ENCODE assay signal across 19 cellular contexts in genomic region chr10:69097729-69098128, GRCh38. TPM values are rescaled to one million over a fixed set of nuclear protein-coding genes. Genes with fewer than 3 reads are reported as not detected.
DNase-seq lines count a peak whose midpoint lies in the region; ATAC-seq and TF ChIP-seq lines count a peak whose summit lies in the region.
"Had no signal": no experiment of that assay in that cellular context is flagged by ENCODE, and none has a peak within 500 bp of the region (broad histone marks: within the 10 kb centered on the region; RNA-seq: fewer than 3 reads in every experiment).

No MANE protein-coding gene starts in this region.

- CTCF ChIA-PET in activated CD4-positive, alpha-beta T cell treated with anti-CD3 and anti-CD28 coated beads for 36 hours (lab: Charles Lee) = interaction anchor here (0.7 kb wide), 1 partner anchor 207 kb away, joined by 3 read pairs; no protein-coding TSS in a partner anchor
- CTCF ChIA-PET in activated CD4-positive, alpha-beta T cell treated with anti-CD3 and anti-CD28 coated beads, Interleukin-2, amount 10 ng/mL, durations not matched to agents 7 days and 5 days (lab: Charles Lee) = interaction anchor here (1.5 kb wide), 1 partner anchor 93 kb away, joined by 4 read pairs; no protein-coding TSS in a partner anchor
- CTCF ChIA-PET in T-cell (lab: Charles Lee) = interaction anchor here in 1 of 2 donors (0.9 to 7.9 kb wide), 2 partner anchors 17 to 92 kb away, joined by 3 to 98 read pairs; no protein-coding TSS in a partner anchor
- CTCF ChIA-PET in MCF 10A (lab: Yijun Ruan, JAX) = interaction anchor here (0.7 to 1.5 kb wide), 2 partner anchors 24 to 721 kb away, joined by 3 to 6 read pairs; no protein-coding TSS in a partner anchor

- POLR2A ChIA-PET in activated CD4-positive, alpha-beta T cell treated with anti-CD3 and anti-CD28 coated beads for 36 hours (lab: Charles Lee) = interaction anchor here (0.9 to 1.7 kb wide), 2 partner anchors 93 to 110 kb away, joined by 5 read pairs; no protein-coding TSS in a partner anchor
- POLR2A ChIA-PET in activated CD4-positive, alpha-beta T cell treated with anti-CD3 and anti-CD28 coated beads, Interleukin-2, amount 10 ng/mL, durations not matched to agents 7 days and 5 days (lab: Charles Lee) = no interaction called here
- POLR2A ChIA-PET in T-cell (lab: Charles Lee) (interaction anchor here in 1 of 2 donors (0.5 kb wide), 1 partner anchor 113 kb away, joined by 3 read pairs; no protein-coding TSS in a partner anchor), MCF 10A (lab: Yijun Ruan, JAX) (interaction anchor here (1.5 kb wide), 1 partner anchor 24 kb away, joined by 5 read pairs; no protein-coding TSS in a partner anchor)
- POLR2A ChIA-PET in naive thymus-derived CD8-positive, alpha-beta T cell (lab: Charles Lee) = no interaction called here

- peaks cover 60% of the 10 kb centered on the region for H3K4me1 Mint-ChIP-seq in activated CD4-positive, alpha-beta T cell treated with anti-CD3 and anti-CD28 coated beads for 36 hours
- H3K4me1 Mint-ChIP-seq in activated CD4-positive, alpha-beta T cell treated with anti-CD3 and anti-CD28 coated beads, Interleukin-2, amount 10 ng/mL, durations not matched to agents 7 days and 5 days = peaks cover 50% of the 10 kb centered on the region
- H3K4me1 Mint-ChIP-seq in T-cell = peaks cover 43 to 64% (median 59%) of the 10 kb centered on the region in 3 donors
- peaks cover 53% of the 10 kb centered on the region for H3K4me1 Mint-ChIP-seq in central memory CD8-positive, alpha-beta T cell
- H3K4me1 Mint-ChIP-seq in immature natural killer cell = peaks cover 81 to 94% of the 10 kb centered on the region in 2 donors
- peaks cover 22 to 68% (median 35%) of the 10 kb centered on the region in 4 donors for H3K4me1 Mint-ChIP-seq in naive thymus-derived CD8-positive, alpha-beta T cell
- H3K4me1 Mint-ChIP-seq in MCF 10A (ENCODE audit: insufficient read depth, unreplicated experiment) = peaks cover 7% of the 10 kb centered on the region

- peaks cover 62% of the 10 kb centered on the region for H3K36me3 Mint-ChIP-seq in activated CD4-positive, alpha-beta T cell treated with anti-CD3 and anti-CD28 coated beads for 36 hours (ENCODE audit: low read depth)
- peaks cover 42% of the 10 kb centered on the region for H3K36me3 Mint-ChIP-seq in activated CD4-positive, alpha-beta T cell treated with anti-CD3 and anti-CD28 coated beads, Interleukin-2, amount 10 ng/mL, durations not matched to agents 7 days and 5 days (ENCODE audit: low read depth)
- H3K36me3 Mint-ChIP-seq in T-cell = peaks cover 36% of the 10 kb centered on the region
- H3K36me3 Mint-ChIP-seq in central memory CD8-positive, alpha-beta T cell (ENCODE audit: insufficient read depth) = peaks cover 70% of the 10 kb centered on the region
- peaks cover 8 to 26% (median 24%) of the 10 kb centered on the region in 3 donors for H3K36me3 Mint-ChIP-seq in immature natural killer cell
- H3K36me3 Mint-ChIP-seq in naive thymus-derived CD8-positive, alpha-beta T cell = peaks cover 0 to 60% (median 6%) of the 10 kb centered on the region in 3 donors
- peaks cover 10% of the 10 kb centered on the region for H3K36me3 Mint-ChIP-seq in MCF 10A (ENCODE audit: insufficient read depth, unreplicated experiment)

- no peaks in the 10 kb centered on the region for H3K9me3 Mint-ChIP-seq in activated CD4-positive, alpha-beta T cell treated with anti-CD3 and anti-CD28 coated beads for 36 hours (ENCODE audit: low read depth)
- no peaks in the 10 kb centered on the region for H3K9me3 Mint-ChIP-seq in activated CD4-positive, alpha-beta T cell treated with anti-CD3 and anti-CD28 coated beads, Interleukin-2, amount 10 ng/mL, durations not matched to agents 7 days and 5 days
- no peaks in the 10 kb centered on the region for H3K9me3 Mint-ChIP-seq in T-cell
- no peaks in the 10 kb centered on the region for H3K9me3 Mint-ChIP-seq in central memory CD8-positive, alpha-beta T cell
- no peaks in the 10 kb centered on the region for H3K9me3 Mint-ChIP-seq in immature natural killer cell
- no peaks in the 10 kb centered on the region for H3K9me3 Mint-ChIP-seq in naive thymus-derived CD8-positive, alpha-beta T cell
- H3K9me3 Mint-ChIP-seq in MCF 10A (ENCODE audit: unreplicated experiment) = no peaks in the 10 kb centered on the region

- TF ChIP-seq CTCF in MCF 10A (IDR thresholded peaks at IDR 0.05; ENCODE audit: unreplicated experiment) = no peak

- BruUV-seq in MCF 10A (replicated peaks; lab: Mats Ljungman, UMichigan) = no TSS peak

- peak overlapping the region; percentile 28 for H3K27ac Mint-ChIP-seq in activated CD4-positive, alpha-beta T cell treated with anti-CD3 and anti-CD28 coated beads for 36 hours
- no peak overlapping the region for H3K27ac Mint-ChIP-seq in activated CD4-positive, alpha-beta T cell treated with anti-CD3 and anti-CD28 coated beads, Interleukin-2, amount 10 ng/mL, durations not matched to agents 7 days and 5 days
- H3K27ac Mint-ChIP-seq in T-cell (peak overlapping the region; percentile 39 to 50), immature natural killer cell (peak overlapping the region; percentile 60 to 90 (median 84)), MCF 10A (ENCODE audit: low read depth, unreplicated experiment) (no peak overlapping the region)
- peak overlapping the region; percentile 7 for H3K27ac Mint-ChIP-seq in central memory CD8-positive, alpha-beta T cell (ENCODE audit: low read depth)
- H3K27ac Mint-ChIP-seq in naive thymus-derived CD8-positive, alpha-beta T cell = peak overlapping the region in 3 of 10 donors; percentile 2 to 26 (median 22)

- H3K27me3 Mint-ChIP-seq in activated CD4-positive, alpha-beta T cell treated with anti-CD3 and anti-CD28 coated beads for 36 hours = no peaks in the 10 kb centered on the region
- no peaks in the 10 kb centered on the region for H3K27me3 Mint-ChIP-seq in activated CD4-positive, alpha-beta T cell treated with anti-CD3 and anti-CD28 coated beads, Interleukin-2, amount 10 ng/mL, durations not matched to agents 7 days and 5 days
- H3K27me3 Mint-ChIP-seq in T-cell (no peaks in the 10 kb centered on the region), immature natural killer cell (ENCODE audit: low read depth in 3 of 3) (peaks cover 8 to 26% (median 16%) of the 10 kb centered on the region in 3 donors), MCF 10A (ENCODE audit: insufficient read depth, unreplicated experiment) (no peaks in the 10 kb centered on the region)
- H3K27me3 Mint-ChIP-seq in central memory CD8-positive, alpha-beta T cell = no peaks in the 10 kb centered on the region
- no peaks in the 10 kb centered on the region for H3K27me3 Mint-ChIP-seq in naive thymus-derived CD8-positive, alpha-beta T cell

- no peak overlapping the region for H3K4me3 Mint-ChIP-seq in activated CD4-positive, alpha-beta T cell treated with anti-CD3 and anti-CD28 coated beads for 36 hours
- H3K4me3 Mint-ChIP-seq in activated CD4-positive, alpha-beta T cell treated with anti-CD3 and anti-CD28 coated beads, Interleukin-2, amount 10 ng/mL, durations not matched to agents 7 days and 5 days = no peak overlapping the region
- H3K4me3 Mint-ChIP-seq in T-cell (no peak overlapping the region), immature natural killer cell (peak overlapping the region in 4 of 5 donors; percentile 14 to 52 (median 30)), MCF 10A (ENCODE audit: unreplicated experiment) (no peak overlapping the region)
- peak overlapping the region; percentile 14 for H3K4me3 Mint-ChIP-seq in central memory CD8-positive, alpha-beta T cell
- no peak overlapping the region for H3K4me3 Mint-ChIP-seq in naive thymus-derived CD8-positive, alpha-beta T cell

- intact Hi-C loops in activated CD4-positive, alpha-beta T cell treated with anti-CD3 and anti-CD28 coated beads for 36 hours (cut with DNase I, micrococcal nuclease) = loop anchor here in 1 of 2 experiments (10.0 kb wide), 1 partner anchor 763 kb away; the partner anchor contains the start of genes HNRNPH3 and PBLD
- intact Hi-C loops in MCF 10A (cut with micrococcal nuclease) = no loop called here

- no peak for DNase-seq in activated CD4-positive, alpha-beta T cell treated with anti-CD3 and anti-CD28 coated beads for 36 hours
- no peak for DNase-seq in activated CD4-positive, alpha-beta T cell treated with anti-CD3 and anti-CD28 coated beads, Interleukin-2, amount 10 ng/mL, durations not matched to agents 7 days and 5 days
- no peak for DNase-seq in T-cell
- DNase-seq in central memory CD8-positive, alpha-beta T cell (ENCODE audit: low spot score in 2 of 2) = no peak
- DNase-seq in immature natural killer cell = no peak
- DNase-seq in activated CD8-positive, alpha-beta memory T cell treated with anti-CD3 and anti-CD28 coated beads, Interleukin-2, amount 50 U/mL, for 48 hours = no peak
- DNase-seq in naive thymus-derived CD8-positive, alpha-beta T cell = no peak
- no peak for DNase-seq in MCF 10A (ENCODE audit: unreplicated experiment)
- DNase-seq: COR-L47, DMS 273 treated with DMSO at 0.1 percent for 48 hours, GM23248, HCEC 1CT, NCI-H1048, NCI-H1436, NCI-H1930, NCI-H345, NCI-H524 treated with DMSO at 0.1 percent for 48 hours, PC-3, RPMI8226 had no signal

- ATAC-seq in activated CD4-positive, alpha-beta T cell treated with anti-CD3 and anti-CD28 coated beads for 36 hours = no peak
- no peak for ATAC-seq in T-cell (replicated peaks in 1 of 4)
- ATAC-seq in central memory CD8-positive, alpha-beta T cell (replicated peaks; ENCODE audit: extremely low read depth, poor library complexity, severe bottlenecking) = no peak
- ATAC-seq in naive thymus-derived CD8-positive, alpha-beta T cell = no peak
- ATAC-seq: PC-3 had no signal

RNA-seq across cellular contexts. Expression of gene SRGN, which starts 9.8 kb away (rescaled TPM):
- total RNA-seq in activated CD4-positive, alpha-beta T cell treated with anti-CD3 and anti-CD28 coated beads for 36 hours = 100 to 1,000 TPM; 375 to 400 TPM
- 100 to 1,000 TPM; 174 to 192 TPM for total RNA-seq in activated CD4-positive, alpha-beta T cell treated with anti-CD3 and anti-CD28 coated beads, Interleukin-2, amount 10 ng/mL, durations not matched to agents 7 days and 5 days
- total RNA-seq in T-cell = 100 to 1,000 TPM in 4 of 5 donors, 10 to 100 TPM in 1; 91.4 to 271 (median 137) TPM
- 1,000 to 10,000 TPM in 2 of 3 donors, 100 to 1,000 TPM in 1; 910 to 1,240 (median 1,143) TPM for polyA plus RNA-seq in immature natural killer cell
- 10 to 100 TPM; 70.7 to 74.4 TPM for total RNA-seq in naive thymus-derived CD8-positive, alpha-beta T cell
- polyA plus RNA-seq in naive thymus-derived CD8-positive, alpha-beta T cell = 100 to 1,000 TPM in 2 of 3 donors, 10 to 100 TPM in 1; 80.3 to 301 (median 110) TPM
- total RNA-seq in MCF 10A (2022) = 2.3 and 2.7 TPM in 2 replicates

RNA-seq across cellular contexts. Expression of gene VPS26A, which starts 26.2 kb away (rescaled TPM):
- 10 to 100 TPM; 27.1 to 32.2 TPM for total RNA-seq in activated CD4-positive, alpha-beta T cell treated with anti-CD3 and anti-CD28 coated beads for 36 hours
- total RNA-seq in activated CD4-positive, alpha-beta T cell treated with anti-CD3 and anti-CD28 coated beads, Interleukin-2, amount 10 ng/mL, durations not matched to agents 7 days and 5 days = 10 to 100 TPM; 38.2 to 40.5 TPM
- total RNA-seq in T-cell = 10 to 100 TPM; 24.6 to 35.8 (median 28.2) TPM
- 10 to 100 TPM; 43.8 to 70.1 (median 57.7) TPM for polyA plus RNA-seq in immature natural killer cell
- total RNA-seq in naive thymus-derived CD8-positive, alpha-beta T cell = 10 to 100 TPM; 30.7 to 33.4 TPM
- polyA plus RNA-seq in naive thymus-derived CD8-positive, alpha-beta T cell = 10 to 100 TPM; 24.1 to 27.4 (median 24.9) TPM
- total RNA-seq in MCF 10A (2022) = 63.7 and 80.9 TPM in 2 replicates

Comparison
In these comparisons a context has a peak if more than half of its experiments do, and no peak if none do; other contexts are left out.
1. H3K27ac Mint-ChIP-seq: peak in activated CD4-positive, alpha-beta T cell treated with anti-CD3 and anti-CD28 coated beads for 36 hours (single experiment), T-cell (2 of 2), central memory CD8-positive, alpha-beta T cell (single experiment) and immature natural killer cell (6 of 6); none in activated CD4-positive, alpha-beta T cell treated with anti-CD3 and anti-CD28 coated beads, Interleukin-2, amount 10 ng/mL, durations not matched to agents 7 days and 5 days (single experiment) and MCF 10A (single experiment).
2. POLR2A ChIA-PET loops: an anchor here in activated CD4-positive, alpha-beta T cell treated with anti-CD3 and anti-CD28 coated beads for 36 hours (0.9 to 1.7 kb wide) and MCF 10A (1.5 kb wide); none called in activated CD4-positive, alpha-beta T cell treated with anti-CD3 and anti-CD28 coated beads, Interleukin-2, amount 10 ng/mL, durations not matched to agents 7 days and 5 days and naive thymus-derived CD8-positive, alpha-beta T cell.
3. H3K4me3 Mint-ChIP-seq: peak in central memory CD8-positive, alpha-beta T cell (single experiment) and immature natural killer cell (4 of 5); none in activated CD4-positive, alpha-beta T cell treated with anti-CD3 and anti-CD28 coated beads for 36 hours (single experiment), activated CD4-positive, alpha-beta T cell treated with anti-CD3 and anti-CD28 coated beads, Interleukin-2, amount 10 ng/mL, durations not matched to agents 7 days and 5 days (single experiment), T-cell (0 of 3), naive thymus-derived CD8-positive, alpha-beta T cell (0 of 10) and MCF 10A (single experiment).
4. RNA of gene SRGN, which starts 9.8 kb away (total RNA-seq): 375 to 400 TPM in activated CD4-positive, alpha-beta T cell treated with anti-CD3 and anti-CD28 coated beads for 36 hours, 174 to 192 TPM in activated CD4-positive, alpha-beta T cell treated with anti-CD3 and anti-CD28 coated beads, Interleukin-2, amount 10 ng/mL, durations not matched to agents 7 days and 5 days, 91.4 to 271 TPM in T-cell and 70.7 to 74.4 TPM in naive thymus-derived CD8-positive, alpha-beta T cell; 2.3 to 2.7 TPM in MCF 10A; every median in the first group is over 10 times any median in the second.